Comparison of ENCODE assay signal across 2 cellular contexts in genomic region chr2:111973701-111974100, GRCh38.
TF ChIP-seq lines count a peak whose summit lies in the region.

No MANE protein-coding gene starts in this region.

TF ChIP-seq in HCT116, 20 proteins besides CTCF, POLR2A, EP300 and RAD21 (continued from another document):
- no peak for TF ChIP-seq TCF7L2 (IDR thresholded peaks at IDR 0.05; ENCODE audit: borderline replicate concordance, extremely low read depth, insufficient read depth, insufficient read length)

TF ChIP-seq in endothelial cell of umbilical vein, 7 proteins besides CTCF, POLR2A, EP300 and RAD21 (continued from another document):
- no peak for TF ChIP-seq GATA2 (IDR thresholded peaks at IDR 0.05; ENCODE audit: insufficient read depth, insufficient read length, low read depth, low read length)
- TF ChIP-seq EZH2 (IDR thresholded peaks at IDR 0.05; ENCODE audit: borderline replicate concordance, low read depth, low read length, severe bottlenecking) = no peak
- no peak for TF ChIP-seq FOS (IDR thresholded peaks at IDR 0.05; ENCODE audit: borderline replicate concordance, insufficient read depth, low read length)
- TF ChIP-seq POLR2AphosphoS5 (IDR thresholded peaks at IDR 0.05; ENCODE audit: insufficient read depth, low read depth, low read length) = no peak
- no peak for TF ChIP-seq MAX (IDR thresholded peaks at IDR 0.05; ENCODE audit: insufficient read depth, insufficient read length)
- TF ChIP-seq JUN (IDR thresholded peaks at IDR 0.05; ENCODE audit: borderline replicate concordance, insufficient read depth, insufficient read length, low read depth) = no peak
